ENCODE assay signal across 8 cellular contexts in genomic region chr17:48072811-48073210, GRCh38. TPM values are rescaled to one million over a fixed set of nuclear protein-coding genes. Genes with fewer than 3 reads are reported as not detected.
A peak's percentile ranks its signal among the peaks of the same experiment; 100 is the strongest.
DNase-seq lines count a peak whose midpoint lies in the region; ATAC-seq and TF ChIP-seq lines count a peak whose summit lies in the region.
"Not testable (repeated sequence)": the region's sequence is repeated elsewhere in the genome, so short reads cannot be mapped to it uniquely, and the experiment has no call there.
"Had no signal": no experiment of that assay in that cellular context is flagged by ENCODE, and none has a peak within 500 bp of the region (broad histone marks: within the 10 kb centered on the region; RNA-seq: fewer than 3 reads in every experiment).

No MANE protein-coding gene starts in this region.

- H3K36me3 ChIP-seq in Caco-2 (ENCODE audit: control insufficient read depth, insufficient read depth, low read length) = not testable (repeated sequence)
- H3K36me3 ChIP-seq in adipocyte (ENCODE audit: control insufficient read depth, insufficient read depth, low read length, severe bottlenecking) (peaks cover 32% of the 10 kb centered on the region), osteoblast (ENCODE audit: insufficient read depth, low read length) (peaks cover 48% of the 10 kb centered on the region), psoas muscle (ENCODE audit: insufficient read depth in 1 of 2, low read depth in 1 of 2) (peaks cover 0 to 50% of the 10 kb centered on the region in 2 donors), spleen (peaks cover 0 to 93% (median 47%) of the 10 kb centered on the region in 6 donors)

- peak overlapping the region; percentile 19 for H3K27ac Mint-ChIP-seq in Caco-2 (ENCODE audit: unreplicated experiment)

- H3K4me1 Mint-ChIP-seq in Caco-2 (ENCODE audit: low read depth, unreplicated experiment) = not testable (repeated sequence)

- H3K4me3 Mint-ChIP-seq in Caco-2 (ENCODE audit: unreplicated experiment) = not testable (repeated sequence)

- peak overlapping the region; percentile 38 for H3K9ac ChIP-seq in adipocyte (ENCODE audit: low read length)

- 92 to 95% (median 94%) methylated on average over 9 of the region's 9 CpGs for WGBS in psoas muscle, 3 donors
- WGBS in spleen, 5 donors = 91 to 97% (median 95%) methylated on average over 9 of the region's 9 CpGs

- H3K36me3 Mint-ChIP-seq in Caco-2 (ENCODE audit: insufficient read depth, unreplicated experiment) = peaks cover 96% of the 10 kb centered on the region

- not testable (repeated sequence) for H3K9me3 Mint-ChIP-seq in Caco-2 (ENCODE audit: unreplicated experiment)

- not testable (repeated sequence) for H3K4me2 ChIP-seq in osteoblast (ENCODE audit: insufficient read depth, low read length)

- not testable (repeated sequence) for H4K20me1 ChIP-seq in osteoblast (ENCODE audit: insufficient read depth, low read length)

- peaks cover 19% of the 10 kb centered on the region for H3K79me2 ChIP-seq in osteoblast (ENCODE audit: insufficient read depth, low read length)

- not testable (repeated sequence) for H3K9me3 ChIP-seq in Caco-2; adipocyte (ENCODE audit: control insufficient read depth, low read length); osteoblast (ENCODE audit: low read depth, low read length); psoas muscle; spleen

- not testable (repeated sequence) for H2AFZ ChIP-seq in osteoblast (ENCODE audit: low read length)

- H3K27ac ChIP-seq in osteoblast (ENCODE audit: low read depth, low read length) (peak overlapping the region; percentile 46), psoas muscle (peak overlapping the region; percentile 9)
- not testable (repeated sequence) for H3K27ac ChIP-seq in spleen

- not testable (repeated sequence) for TF ChIP-seq CTCF in Caco-2 (IDR thresholded peaks at IDR 0.05; ENCODE audit: insufficient read depth in 1 of 2, low read depth in 1 of 2, low read length in 1 of 2, severe bottlenecking in 1 of 2, unreplicated experiment in 1 of 2); osteoblast (IDR thresholded peaks at IDR 0.05; ENCODE audit: extremely low read depth, low read depth, low read length); psoas muscle (IDR thresholded peaks at IDR 0.05); spleen (IDR thresholded peaks at IDR 0.05 in 8 of 11, conservative IDR thresholded peaks at IDR 0.05 in 3 of 11)

- not testable (repeated sequence) for H3K27me3 ChIP-seq in Caco-2 (replicated peaks; ENCODE audit: control insufficient read depth, insufficient read depth, low read length); adipocyte (replicated peaks; ENCODE audit: control insufficient read depth, insufficient read depth, low read length); osteoblast (ENCODE audit: insufficient read depth, low read length); psoas muscle (ENCODE audit: insufficient read depth in 3 of 3, low read length in 2 of 3); spleen (replicated peaks in 1 of 7)

- H3K4me3 ChIP-seq in Caco-2 (ENCODE audit: low read depth, low read length); adipocyte (ENCODE audit: low read length); osteoblast (ENCODE audit: insufficient read depth, low read length); psoas muscle; spleen: not testable (repeated sequence)

- DNase-seq in Caco-2; adipocyte (ENCODE audit: low read depth); osteoblast (ENCODE audit: insufficient read length, low spot score, missing footprints); psoas muscle: not testable (repeated sequence)
- DNase-seq in mesenteric fat pad (ENCODE audit: low spot score) = peak; percentile 60
- DNase-seq in spleen = peak; percentile 5

- not testable (repeated sequence) for ATAC-seq in psoas muscle

- intact Hi-C loops in Caco-2 (cut with micrococcal nuclease; ENCODE audit: unreplicated experiment); psoas muscle (cut with DNase I); spleen (cut with DNase I; ENCODE audit: low total_unique reads): not testable (repeated sequence)

- not testable (repeated sequence) for H3K27me3 Mint-ChIP-seq in Caco-2 (ENCODE audit: insufficient read depth, unreplicated experiment)

- BruUV-seq in Caco-2 (replicated peaks; lab: Mats Ljungman, UMichigan) = not testable (repeated sequence)

- POLR2A ChIA-PET in Caco-2 (lab: Charles Lee) = interaction anchor here (0.7 to 1.9 kb wide), 2 partner anchors 24 to 25 kb away, joined by 3 to 13 read pairs; partner anchors contain the start of gene NFE2L1

- CTCF ChIA-PET in Caco-2 (lab: Charles Lee) = interaction anchor here (0.6 to 14.1 kb wide), 4 partner anchors 37 to 540 kb away, joined by 3 to 225 read pairs (median 3); no protein-coding TSS in a partner anchor

- TF ChIP-seq POLR2A in spleen (IDR thresholded peaks at IDR 0.05) = not testable (repeated sequence)

- H3K4me1 ChIP-seq in Caco-2 = peaks cover 12% of the 10 kb centered on the region
- peaks cover 66% of the 10 kb centered on the region for H3K4me1 ChIP-seq in adipocyte (ENCODE audit: control insufficient read depth, insufficient read depth, low read length)
- peaks cover 35% of the 10 kb centered on the region for H3K4me1 ChIP-seq in osteoblast (ENCODE audit: insufficient read depth, low read length)
- H3K4me1 ChIP-seq in psoas muscle = peaks cover 15% of the 10 kb centered on the region
- peaks cover 0 to 16% (median 2%) of the 10 kb centered on the region in 6 donors for H3K4me1 ChIP-seq in spleen

RNA-seq across cellular contexts. Expression of gene NFE2L1, which starts 24.7 kb away (rescaled TPM):
- total RNA-seq in Caco-2 (2022) (322 and 356 TPM in 2 replicates), mesenteric fat pad (171 TPM), osteoblast (144 and 165 TPM in 2 replicates), psoas muscle (1,000 to 10,000 TPM in 3 of 4 donors, 100 to 1,000 TPM in 1; 990 to 1,423 (median 1,174) TPM), spleen (100 to 1,000 TPM; 111 to 242 (median 142) TPM)
- polyA plus RNA-seq in psoas muscle (1,000 to 10,000 TPM in 1 of 3 donors, 100 to 1,000 TPM in 2; 308 to 1,601 (median 620) TPM), spleen (10 to 100 TPM; 21.2 to 59.5 (median 25.7) TPM)

RNA-seq across cellular contexts. Expression of gene CBX1, which starts 28.5 kb away (rescaled TPM):
- 213 and 214 TPM in 2 replicates for total RNA-seq in Caco-2 (2022)
- total RNA-seq in mesenteric fat pad = 34.0 TPM
- 29.5 and 30.0 TPM in 2 replicates for total RNA-seq in osteoblast
- total RNA-seq in psoas muscle = 10 to 100 TPM; 28.9 to 39.6 (median 35.5) TPM
- 10 to 100 TPM; 26.6 to 69.6 (median 34.8) TPM for polyA plus RNA-seq in psoas muscle
- total RNA-seq in spleen = 10 to 100 TPM; 21.6 to 36.2 (median 29.8) TPM
- polyA plus RNA-seq in spleen = 10 to 100 TPM; 19.6 to 29.8 (median 27.4) TPM

RNA-seq across cellular contexts. Expression of gene SNX11, which starts 34.8 kb away (rescaled TPM):
- total RNA-seq in Caco-2 (2022) (36.7 and 40.7 TPM in 2 replicates), mesenteric fat pad (20.7 TPM), osteoblast (13.6 and 20.6 TPM in 2 replicates), psoas muscle (10 to 100 TPM; 10.0 to 17.2 (median 12.3) TPM), spleen (10 to 100 TPM; 31.8 to 45.4 (median 39.2) TPM)
- polyA plus RNA-seq in psoas muscle (10 to 100 TPM; 11.5 to 27.0 (median 25.7) TPM), spleen (10 to 100 TPM; 17.6 to 27.3 (median 26.3) TPM)

RNA-seq across cellular contexts. Expression of gene COPZ2, which starts 35.2 kb away (rescaled TPM):
- total RNA-seq in Caco-2 (2022) = 2.0 and 6.7 TPM in 2 replicates
- total RNA-seq in mesenteric fat pad = 64.4 TPM
- total RNA-seq in osteoblast = 117 and 121 TPM in 2 replicates
- 100 to 1,000 TPM in 1 of 4 donors, 10 to 100 TPM in 3; 56.4 to 130 (median 66.4) TPM for total RNA-seq in psoas muscle
- 10 to 100 TPM; 16.8 to 46.0 (median 35.5) TPM for polyA plus RNA-seq in psoas muscle
- 10 to 100 TPM in 3 of 7 donors, 1 to 10 TPM in 4; 6.0 to 15.0 (median 9.0) TPM for total RNA-seq in spleen
- polyA plus RNA-seq in spleen = 1 to 10 TPM; 7.3 to 9.6 (median 8.5) TPM
- total RNA-seq: H1, H7 had no signal
